In genomic region chr6:165677091-165677490, GRCh38 we compare ENCODE assay signal across 18 cellular contexts. TPM values are rescaled to one million over a fixed set of nuclear protein-coding genes. Genes with fewer than 3 reads are reported as not detected.
"Had no signal": no experiment of that assay in that cellular context is flagged by ENCODE, and none has a peak within 500 bp of the region (broad histone marks: within the 10 kb centered on the region; RNA-seq: fewer than 3 reads in every experiment).

No MANE protein-coding gene starts in this region.

- DNase-seq: effector memory CD8-positive, alpha-beta T cell; foreskin keratinocyte; left colon; mammary epithelial cell; naive thymus-derived CD4-positive, alpha-beta T cell; nephron progenitor cell; spleen; stimulated activated CD4-positive, alpha-beta T cell treated with anti-CD3 and anti-CD28 coated beads, Interleukin-2, amount 100 ng/mL, for 24 hours; stimulated activated CD4-positive, alpha-beta T cell treated with anti-CD3 and anti-CD28 coated beads, Interleukin-4, amount 100 ng/mL, for 4 hours; stimulated activated naive B cell treated with anti-CD40 and anti-IgM and Interleukin-4, amounts not matched to agents 10 μg/mL and 1 μg/mL and 100 μg/mL, for 72 hours; stimulated activated naive CD8-positive, alpha-beta T cell treated with anti-CD3 and anti-CD28 coated beads, Interleukin-15, amount 100 ng/mL, for 72 hours; testis had no signal

- H3K4me2 ChIP-seq: hepatocyte had no signal

- H3K27ac ChIP-seq: foreskin keratinocyte, hepatocyte, parathyroid adenoma, prostate gland, right lobe of liver, spleen, testis, tibial nerve had no signal

- H2AFZ ChIP-seq: hepatocyte, parathyroid adenoma had no signal

- H3K27ac Mint-ChIP-seq: dendritic cell treated with granulocyte-macrophage colony-stimulating factor and Interleukin-4, amounts not matched to agents 40 ng/mL and 50 ng/mL, for 4 days; effector memory CD8-positive, alpha-beta T cell; naive thymus-derived CD4-positive, alpha-beta T cell; nephron progenitor cell; stimulated activated naive B cell treated with anti-CD40 and anti-IgM and Interleukin-4, amounts not matched to agents 10 μg/mL and 1 μg/mL and 100 μg/mL, for 72 hours; stimulated activated naive CD8-positive, alpha-beta T cell treated with anti-CD3 and anti-CD28 coated beads, Interleukin-15, amount 100 ng/mL, for 72 hours had no signal

- H3K9me3 ChIP-seq: prostate gland, right lobe of liver, spleen, testis, tibial nerve had no signal

- H3K9ac ChIP-seq: parathyroid adenoma had no signal

- H3K4me3 Mint-ChIP-seq: dendritic cell treated with granulocyte-macrophage colony-stimulating factor and Interleukin-4, amounts not matched to agents 40 ng/mL and 50 ng/mL, for 4 days; effector memory CD8-positive, alpha-beta T cell; naive thymus-derived CD4-positive, alpha-beta T cell; nephron progenitor cell; stimulated activated naive B cell treated with anti-CD40 and anti-IgM and Interleukin-4, amounts not matched to agents 10 μg/mL and 1 μg/mL and 100 μg/mL, for 72 hours; stimulated activated naive CD8-positive, alpha-beta T cell treated with anti-CD3 and anti-CD28 coated beads, Interleukin-15, amount 100 ng/mL, for 72 hours had no signal

- H3K36me3 Mint-ChIP-seq: naive thymus-derived CD4-positive, alpha-beta T cell; stimulated activated naive B cell treated with anti-CD40 and anti-IgM and Interleukin-4, amounts not matched to agents 10 μg/mL and 1 μg/mL and 100 μg/mL, for 72 hours had no signal

- H3K4me1 Mint-ChIP-seq: naive thymus-derived CD4-positive, alpha-beta T cell; stimulated activated naive B cell treated with anti-CD40 and anti-IgM and Interleukin-4, amounts not matched to agents 10 μg/mL and 1 μg/mL and 100 μg/mL, for 72 hours; stimulated activated naive CD8-positive, alpha-beta T cell treated with anti-CD3 and anti-CD28 coated beads, Interleukin-15, amount 100 ng/mL, for 72 hours had no signal

- ATAC-seq: effector memory CD8-positive, alpha-beta T cell; foreskin keratinocyte; left colon; naive thymus-derived CD4-positive, alpha-beta T cell; stimulated activated naive B cell treated with anti-CD40 and anti-IgM and Interleukin-4, amounts not matched to agents 10 μg/mL and 1 μg/mL and 100 μg/mL, for 72 hours; stimulated activated naive CD8-positive, alpha-beta T cell treated with anti-CD3 and anti-CD28 coated beads, Interleukin-15, amount 100 ng/mL, for 72 hours had no signal

- H3K27me3 ChIP-seq: foreskin keratinocyte, right lobe of liver, testis had no signal

- H3K9me3 Mint-ChIP-seq: dendritic cell treated with granulocyte-macrophage colony-stimulating factor and Interleukin-4, amounts not matched to agents 40 ng/mL and 50 ng/mL, for 4 days; nephron progenitor cell had no signal

- H3K36me3 ChIP-seq: prostate gland, right lobe of liver, spleen, tibial nerve had no signal

- H3K4me1 ChIP-seq: foreskin keratinocyte, parathyroid adenoma, prostate gland, right lobe of liver, spleen, testis, tibial nerve had no signal

- H3K4me3 ChIP-seq: hepatocyte, prostate gland, right lobe of liver, spleen, testis, tibial nerve had no signal

- H3K27me3 Mint-ChIP-seq: dendritic cell treated with granulocyte-macrophage colony-stimulating factor and Interleukin-4, amounts not matched to agents 40 ng/mL and 50 ng/mL, for 4 days; effector memory CD8-positive, alpha-beta T cell; stimulated activated naive B cell treated with anti-CD40 and anti-IgM and Interleukin-4, amounts not matched to agents 10 μg/mL and 1 μg/mL and 100 μg/mL, for 72 hours; stimulated activated naive CD8-positive, alpha-beta T cell treated with anti-CD3 and anti-CD28 coated beads, Interleukin-15, amount 100 ng/mL, for 72 hours had no signal

- H3K79me2 ChIP-seq: hepatocyte, parathyroid adenoma had no signal

RNA-seq across cellular contexts. Expression of gene PDE10A, which starts 14.1 kb away (rescaled TPM):
- total RNA-seq: foreskin keratinocyte; mammary epithelial cell; naive thymus-derived CD4-positive, alpha-beta T cell had no signal
- polyA plus RNA-seq: foreskin keratinocyte; mammary epithelial cell; naive thymus-derived CD4-positive, alpha-beta T cell had no signal
